ENCODE assay signal across 27 cellular contexts in genomic region chrX:9037296-9037695, GRCh38. TPM values are rescaled to one million over a fixed set of nuclear protein-coding genes. Genes with fewer than 3 reads are reported as not detected.
"Had no signal": no experiment of that assay in that cellular context is flagged by ENCODE, and none has a peak within 500 bp of the region (broad histone marks: within the 10 kb centered on the region; RNA-seq: fewer than 3 reads in every experiment).

No MANE protein-coding gene starts in this region.

- H3K27me3 ChIP-seq: Peyer's patch, SJSA1 had no signal

- H3K9me3 ChIP-seq: Peyer's patch, SJSA1 had no signal

- H3K4me1 ChIP-seq: Peyer's patch, SJSA1 had no signal

- H3K36me3 ChIP-seq: Peyer's patch, SJSA1 had no signal

- H3K4me3 ChIP-seq: PC-9, Peyer's patch, SJSA1, SK-N-MC had no signal

- H3K27ac ChIP-seq: KMS-11, PC-9, Peyer's patch, SJSA1, SK-N-MC had no signal

- ATAC-seq: HepG2 had no signal

- H2AFZ ChIP-seq: PC-9 had no signal

- H3K4me2 ChIP-seq: KMS-11, PC-9 had no signal

- DNase-seq: IMR-90, Kasumi-1, MV-4-11, NCI-H1048, NCI-H1105, NCI-H1417, NCI-H1436 treated with DMSO at 0.1 percent for 48 hours, NCI-H1694, NCI-H187 treated with DMSO at 0.1 percent for 48 hours, NCI-H2029 treated with DMSO at 0.1 percent for 48 hours, NCI-H2171 treated with DMSO at 0.1 percent for 48 hours, NCI-H226, NCI-H446, NCI-H510A, NCI-H524 treated with DMSO at 0.1 percent for 48 hours, NCI-H69, NCI-H774, OCI-M1, PC-9, Peyer's patch, Right ventricle myocardium superior, RPMI8226, SIG-M5 had no signal

- H3K9ac ChIP-seq: KMS-11 had no signal

RNA-seq across cellular contexts. Expression of gene FAM9B, which starts 3.4 kb away (rescaled TPM):
- total RNA-seq: HepG2, IMR-90, PC-9, Peyer's patch, Right ventricle myocardium superior, SJSA1 had no signal
